ENCODE assay signal across 10 cellular contexts in genomic region chr3:94303897-94304296, GRCh38.
A peak's percentile ranks its signal among the peaks of the same experiment; 100 is the strongest.
DNase-seq lines count a peak whose midpoint lies in the region; ATAC-seq and TF ChIP-seq lines count a peak whose summit lies in the region.
"Had no signal": no experiment of that assay in that cellular context is flagged by ENCODE, and none has a peak within 500 bp of the region (broad histone marks: within the 10 kb centered on the region; RNA-seq: fewer than 3 reads in every experiment).

No MANE protein-coding gene starts in this region.

- no peak overlapping the region for H3K9ac ChIP-seq in SK-N-SH

- TF ChIP-seq CTCF in SK-N-SH (IDR thresholded peaks at IDR 0.05): peak; percentile 40

- H3K9me3 ChIP-seq in SK-N-SH: no peaks in the 10 kb centered on the region
- H3K9me3 ChIP-seq in naive thymus-derived CD4-positive, alpha-beta T cell (ENCODE audit: control insufficient read depth in 2 of 3, low read length in 3 of 3): no peaks in the 10 kb centered on the region

- no peak overlapping the region for H3K4me3 Mint-ChIP-seq in naive thymus-derived CD4-positive, alpha-beta T cell

- in situ Hi-C loops in G401 (cut with HindIII; ENCODE audit: low sequenced_read_pairs): no loop called here

- no peaks in the 10 kb centered on the region for H3K4me1 Mint-ChIP-seq in naive thymus-derived CD4-positive, alpha-beta T cell

- no peaks in the 10 kb centered on the region for H3K27me3 ChIP-seq in SK-N-SH (ENCODE audit: insufficient read depth)
- H3K27me3 ChIP-seq in naive thymus-derived CD4-positive, alpha-beta T cell (ENCODE audit: control insufficient read depth in 2 of 2, insufficient read depth in 2 of 2, low read length in 2 of 2): no peaks in the 10 kb centered on the region

- no peak overlapping the region for H3K4me2 ChIP-seq in SK-N-SH

- no peaks in the 10 kb centered on the region; a peak in 1 of 4 replicates for H3K4me1 ChIP-seq in SK-N-SH (ENCODE audit: control insufficient read depth in 1 of 2, insufficient read depth in 2 of 2, low read depth in 1 of 2, low read length in 1 of 2)
- H3K4me1 ChIP-seq in naive thymus-derived CD4-positive, alpha-beta T cell (ENCODE audit: control insufficient read depth in 2 of 2, insufficient read depth in 2 of 2, low read length in 2 of 2): no peaks in the 10 kb centered on the region

- no peaks in the 10 kb centered on the region for H3K36me3 Mint-ChIP-seq in naive thymus-derived CD4-positive, alpha-beta T cell

- H4K20me1 ChIP-seq in SK-N-SH (ENCODE audit: insufficient read depth): no peaks in the 10 kb centered on the region

- H3K79me2 ChIP-seq in SK-N-SH (ENCODE audit: insufficient read depth): no peaks in the 10 kb centered on the region

- no peak overlapping the region for H3K27ac Mint-ChIP-seq in naive thymus-derived CD4-positive, alpha-beta T cell

- no peak overlapping the region for H3K4me3 ChIP-seq in SK-N-SH (ENCODE audit: low read depth in 2 of 2, low read length in 1 of 2)
- no peak overlapping the region for H3K4me3 ChIP-seq in naive thymus-derived CD4-positive, alpha-beta T cell (ENCODE audit: low read length)

- H3K9me2 ChIP-seq in SK-N-SH: no peaks in the 10 kb centered on the region

- POLR2A ChIA-PET in SK-N-SH (lab: Yijun Ruan, JAX): no interaction called here
- POLR2A ChIA-PET in naive thymus-derived CD4-positive, alpha-beta T cell (lab: Charles Lee): no interaction called here

- H3K36me3 ChIP-seq in SK-N-SH (replicated peaks in 1 of 2; ENCODE audit: control insufficient read depth in 1 of 2, insufficient read depth in 2 of 2, low read length in 1 of 2): no peaks in the 10 kb centered on the region
- no peaks in the 10 kb centered on the region for H3K36me3 ChIP-seq in naive thymus-derived CD4-positive, alpha-beta T cell (ENCODE audit: control insufficient read depth in 2 of 3, insufficient read depth in 3 of 3, low read length in 3 of 3)

- CTCF ChIA-PET in SK-N-SH (lab: Yijun Ruan, JAX): interaction anchor here (0.6 to 2.3 kb wide), 14 partner anchors 11 to 221 kb away, joined by 3 to 11 read pairs (median 4); no protein-coding TSS in a partner anchor
- CTCF ChIA-PET in naive thymus-derived CD4-positive, alpha-beta T cell (lab: Charles Lee): no interaction called here

- TF ChIP-seq EP300 in SK-N-SH (IDR thresholded peaks at IDR 0.05; ENCODE audit: borderline replicate concordance in 1 of 2, low read depth in 1 of 2, low read length in 1 of 2): no peak

- H3F3A ChIP-seq in SK-N-SH (replicated peaks; ENCODE audit: insufficient read depth): no peaks in the 10 kb centered on the region

- no peak for ATAC-seq in HG03342 (IDR thresholded peaks at IDR 0.05; ENCODE audit: unreplicated experiment)
- no peak for ATAC-seq in HG03521 (IDR thresholded peaks at IDR 0.05; ENCODE audit: unreplicated experiment)
- ATAC-seq in GM18873 (IDR thresholded peaks at IDR 0.05; ENCODE audit: low FRiP score, unreplicated experiment): no peak
- no peak for ATAC-seq in naive thymus-derived CD4-positive, alpha-beta T cell
- ATAC-seq: left lobe of liver had no signal

- peaks cover 0 to 3% (median 0%) of the 10 kb centered on the region in 11 donors for H3K9me3 Mint-ChIP-seq in naive thymus-derived CD4-positive, alpha-beta T cell

- DNase-seq in G401 (ENCODE audit: low spot score) (peak; percentile 89), SK-N-SH (no peak), head of caudate nucleus (peak in 29 of 42 donors; percentile 2 to 64 (median 23)), putamen (ENCODE audit: low spot score) (peak; percentile 42)
- no peak for DNase-seq in naive thymus-derived CD4-positive, alpha-beta T cell
- DNase-seq: activated CD4-positive, CD25-positive, alpha-beta regulatory T cell had no signal

- 28% methylated on average over 3 of the region's 3 CpGs for whole genome bisulfite sequencing in SK-N-SH (ENCODE audit: low lambda C conversion rate)

- intact Hi-C loops in head of caudate nucleus (cut with DNase I): no loop called here
- intact Hi-C loops in naive thymus-derived CD4-positive, alpha-beta T cell (cut with micrococcal nuclease): no loop called here

- no peak overlapping the region for H2AFZ ChIP-seq in SK-N-SH (ENCODE audit: low read depth)

- peak; percentile 51 for TF ChIP-seq RAD21 in SK-N-SH (IDR thresholded peaks at IDR 0.05; ENCODE audit: low read length)

- no peaks in the 10 kb centered on the region for H3K27me3 Mint-ChIP-seq in naive thymus-derived CD4-positive, alpha-beta T cell

- no peak overlapping the region for H3K27ac ChIP-seq in SK-N-SH (ENCODE audit: low read depth in 2 of 2, low read length in 1 of 2)
- no peak overlapping the region for H3K27ac ChIP-seq in naive thymus-derived CD4-positive, alpha-beta T cell (ENCODE audit: low read depth, low read length)

TF ChIP-seq in SK-N-SH, 30 proteins besides CTCF, POLR2A, EP300 and RAD21:
- TF ChIP-seq USF1 (IDR thresholded peaks at IDR 0.05; ENCODE audit: borderline replicate concordance, low read depth): no peak
- no peak for TF ChIP-seq FOSL2 (IDR thresholded peaks at IDR 0.05; ENCODE audit: borderline replicate concordance, low read depth)
- TF ChIP-seq ELF1 (IDR thresholded peaks at IDR 0.05): no peak
- TF ChIP-seq MEF2A (IDR thresholded peaks at IDR 0.05; ENCODE audit: borderline replicate concordance, low read depth): no peak
- no peak for TF ChIP-seq RCOR1 (IDR thresholded peaks at IDR 0.05; ENCODE audit: low read length)
- TF ChIP-seq JUND (IDR thresholded peaks at IDR 0.05): no peak
- TF ChIP-seq NRF1 (IDR thresholded peaks at IDR 0.05; ENCODE audit: low read depth, low read length): no peak
- TF ChIP-seq ZBTB33 (IDR thresholded peaks at IDR 0.05; ENCODE audit: borderline replicate concordance, low read depth): no peak
- TF ChIP-seq NFIC (IDR thresholded peaks at IDR 0.05; ENCODE audit: borderline replicate concordance): no peak
- no peak for TF ChIP-seq CHD2 (IDR thresholded peaks at IDR 0.05; ENCODE audit: low read length, partially characterized antibody)
- no peak for TF ChIP-seq FOXM1 (IDR thresholded peaks at IDR 0.05; ENCODE audit: low read depth)
- TF ChIP-seq RXRA (IDR thresholded peaks at IDR 0.05; ENCODE audit: borderline replicate concordance, low read depth): no peak
- TF ChIP-seq USF2 (IDR thresholded peaks at IDR 0.05; ENCODE audit: borderline replicate concordance, low read depth, low read length): no peak
- TF ChIP-seq TAF1 (IDR thresholded peaks at IDR 0.05; ENCODE audit: borderline replicate concordance, low read depth, low read length): no peak
TF ChIP-seq in SK-N-SH: peak in this region for 0.

Comparison
In these comparisons a context has a peak if more than half of its experiments do, and no peak if none do; other contexts are left out.
1. DNase-seq: peak in G401 (single experiment), head of caudate nucleus (29 of 42) and putamen (single experiment); none in SK-N-SH (single experiment) and naive thymus-derived CD4-positive, alpha-beta T cell (0 of 9).